ENCODE assay signal across 11 cellular contexts in the genomic region with DNA sequence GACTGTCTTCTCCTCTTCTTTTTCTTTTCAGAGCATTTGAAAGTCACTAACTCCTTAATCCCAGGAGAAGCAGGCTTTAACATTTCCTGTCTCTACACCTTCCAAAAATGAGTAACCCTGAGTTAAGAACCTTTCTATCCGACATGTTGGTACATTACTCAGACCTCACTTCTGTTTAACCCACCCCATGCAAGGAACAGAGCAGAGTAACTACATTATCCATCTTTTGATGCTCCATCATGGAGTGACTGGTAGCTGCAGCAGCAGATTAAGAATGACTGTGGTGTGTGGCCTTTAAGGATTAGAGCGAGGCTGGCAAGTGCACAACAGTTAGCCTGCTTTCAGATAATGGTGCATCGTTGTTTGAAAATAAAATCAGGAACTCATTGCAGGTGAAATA. TPM values are rescaled to one million over a fixed set of nuclear protein-coding genes. Genes with fewer than 3 reads are reported as not detected.
A peak's percentile ranks its signal among the peaks of the same experiment; 100 is the strongest.
DNase-seq lines count a peak whose midpoint lies in the region; ATAC-seq and TF ChIP-seq lines count a peak whose summit lies in the region.
"Had no signal": no experiment of that assay in that cellular context is flagged by ENCODE, and none has a peak within 500 bp of the region (broad histone marks: within the 10 kb centered on the region; RNA-seq: fewer than 3 reads in every experiment).

No MANE protein-coding gene starts in this region.

- 74 to 95% methylated on average over 3 of the region's 3 CpGs for WGBS in mesodermal cell (ENCODE audit: insufficient coverage in 2 of 2), 2 experiments

- H3K27ac Mint-ChIP-seq in natural killer cell = peak overlapping the region; percentile 41 to 98
- peak overlapping the region in 1 of 2 donors; percentile 20 for H3K27ac Mint-ChIP-seq in natural killer cell treated with Interleukin-12 subunit alpha and Interleukin-12 subunit beta and Interleukin-15 and Interleukin-18, amount 100 ng/mL, for 72 hours
- H3K27ac Mint-ChIP-seq in activated T-helper 2 cell treated with anti-CD3 and anti-CD28 coated beads, Interferon-gamma antibody, Interleukin-2, Interleukin-4, amounts not matched to agents 10 μg/mL and 5 μg/mL and 100 μg/mL, durations not matched to agents 14 hours and 24 hours and 36 hours = no peak overlapping the region

- H3K4me1 Mint-ChIP-seq in natural killer cell = peaks cover 32 to 52% of the 10 kb centered on the region in 2 donors
- H3K4me1 Mint-ChIP-seq in natural killer cell treated with Interleukin-12 subunit alpha and Interleukin-12 subunit beta and Interleukin-15 and Interleukin-18, amount 100 ng/mL, for 72 hours (ENCODE audit: low read depth in 2 of 2) = peaks cover 35 to 36% of the 10 kb centered on the region in 2 donors
- peaks cover 54% of the 10 kb centered on the region for H3K4me1 Mint-ChIP-seq in activated T-helper 2 cell treated with anti-CD3 and anti-CD28 coated beads, Interferon-gamma antibody, Interleukin-2, Interleukin-4, amounts not matched to agents 10 μg/mL and 5 μg/mL and 100 μg/mL, durations not matched to agents 14 hours and 24 hours and 36 hours (ENCODE audit: low read depth)

- TF ChIP-seq CTCF in natural killer cell (IDR thresholded peaks at IDR 0.05) = no peak
- no peak for TF ChIP-seq CTCF in breast epithelium (IDR thresholded peaks at IDR 0.05)
- TF ChIP-seq CTCF in vagina (IDR thresholded peaks at IDR 0.05) = no peak

- intact Hi-C loops in natural killer cell (cut with micrococcal nuclease) (no loop called here), breast epithelium (cut with DNase I; ENCODE audit: low total_unique reads) (loop anchor here (10.0 kb wide), 1 partner anchor 119 kb away; a partner anchor contains a TSS), vagina (cut with DNase I) (loop anchor here (2.0 to 10.0 kb wide), 4 partner anchors 59 to 431 kb away; a partner anchor contains a TSS)
- intact Hi-C loops in activated T-helper 2 cell treated with anti-CD3 and anti-CD28 coated beads, Interferon-gamma antibody, Interleukin-2, Interleukin-4, amounts not matched to agents 10 μg/mL and 5 μg/mL and 100 μg/mL, durations not matched to agents 14 hours and 24 hours and 36 hours (cut with micrococcal nuclease) = loop anchor here (2.0 kb wide), 1 partner anchor 71 kb away; no protein-coding TSS in a partner anchor

- H3K27me3 Mint-ChIP-seq in natural killer cell (ENCODE audit: low read depth in 2 of 2) = no peaks in the 10 kb centered on the region
- no peaks in the 10 kb centered on the region for H3K27me3 Mint-ChIP-seq in natural killer cell treated with Interleukin-12 subunit alpha and Interleukin-12 subunit beta and Interleukin-15 and Interleukin-18, amount 100 ng/mL, for 72 hours
- H3K27me3 Mint-ChIP-seq in activated T-helper 2 cell treated with anti-CD3 and anti-CD28 coated beads, Interferon-gamma antibody, Interleukin-2, Interleukin-4, amounts not matched to agents 10 μg/mL and 5 μg/mL and 100 μg/mL, durations not matched to agents 14 hours and 24 hours and 36 hours (ENCODE audit: low read depth) = no peaks in the 10 kb centered on the region

- no peaks in the 10 kb centered on the region for H3K9me3 Mint-ChIP-seq in natural killer cell
- no peaks in the 10 kb centered on the region for H3K9me3 Mint-ChIP-seq in natural killer cell treated with Interleukin-12 subunit alpha and Interleukin-12 subunit beta and Interleukin-15 and Interleukin-18, amount 100 ng/mL, for 72 hours
- H3K9me3 Mint-ChIP-seq in activated T-helper 2 cell treated with anti-CD3 and anti-CD28 coated beads, Interferon-gamma antibody, Interleukin-2, Interleukin-4, amounts not matched to agents 10 μg/mL and 5 μg/mL and 100 μg/mL, durations not matched to agents 14 hours and 24 hours and 36 hours = no peaks in the 10 kb centered on the region

- H3K27me3 ChIP-seq in breast epithelium (no peaks in the 10 kb centered on the region), vagina (no peaks in the 10 kb centered on the region)

- H3K9me3 ChIP-seq in breast epithelium (no peaks in the 10 kb centered on the region), mesodermal cell (ENCODE audit: control insufficient read depth, low read length) (no peaks in the 10 kb centered on the region), vagina (no peaks in the 10 kb centered on the region)

- H3K4me1 ChIP-seq in breast epithelium (peaks cover 15 to 25% of the 10 kb centered on the region in 2 donors), mesodermal cell (ENCODE audit: control insufficient read depth, insufficient read depth, low read length, poor library complexity, severe bottlenecking) (peaks cover 23% of the 10 kb centered on the region), vagina (peaks cover 68% of the 10 kb centered on the region)

- ATAC-seq in natural killer cell = no peak
- no peak for ATAC-seq in natural killer cell treated with Interleukin-12 subunit alpha and Interleukin-12 subunit beta and Interleukin-15 and Interleukin-18, amount 100 ng/mL, for 72 hours

- H3K4me3 ChIP-seq in breast epithelium (peak overlapping the region; percentile 19 to 76 (median 60)), mesodermal cell (ENCODE audit: extremely low read depth, insufficient read depth, low read length, poor library complexity, severe bottlenecking) (no peak overlapping the region), vagina (peak overlapping the region; percentile 62 to 66)

- H3K27ac ChIP-seq in breast epithelium (peak overlapping the region; percentile 97 to 99), mesodermal cell (ENCODE audit: low read depth, low read length, severe bottlenecking) (peak overlapping the region; percentile 52), vagina (peak overlapping the region; percentile 95)

- DNase-seq in natural killer cell (no peak), breast epithelium (ENCODE audit: low spot score in 2 of 2) (no peak), vagina (ENCODE audit: extremely low spot score in 2 of 2) (no peak), GDM1 (lab: John Stamatoyannopoulos, UW) (no peak)
- DNase-seq in natural killer cell treated with Interleukin-12 subunit alpha and Interleukin-12 subunit beta and Interleukin-15 and Interleukin-18, amount 100 ng/mL, for 72 hours (ENCODE audit: low spot score) = no peak
- DNase-seq in activated T-helper 2 cell treated with anti-CD3 and anti-CD28 coated beads, Interferon-gamma antibody, Interleukin-2, Interleukin-4, amounts not matched to agents 10 μg/mL and 5 μg/mL and 100 μg/mL, durations not matched to agents 14 hours and 24 hours and 36 hours (ENCODE audit: low spot score) = no peak
- no peak for DNase-seq in central memory CD4-positive, alpha-beta T cell
- DNase-seq: activated CD4-positive, alpha-beta T cell treated with anti-CD3 and anti-CD28 coated beads, Interleukin-2, amount 50 U/mL, for 48 hours; DMS 273 treated with DMSO at 0.1 percent for 48 hours; MV-4-11 had no signal

- no peak overlapping the region for H3K4me3 Mint-ChIP-seq in natural killer cell
- no peak overlapping the region for H3K4me3 Mint-ChIP-seq in natural killer cell treated with Interleukin-12 subunit alpha and Interleukin-12 subunit beta and Interleukin-15 and Interleukin-18, amount 100 ng/mL, for 72 hours
- H3K4me3 Mint-ChIP-seq in activated T-helper 2 cell treated with anti-CD3 and anti-CD28 coated beads, Interferon-gamma antibody, Interleukin-2, Interleukin-4, amounts not matched to agents 10 μg/mL and 5 μg/mL and 100 μg/mL, durations not matched to agents 14 hours and 24 hours and 36 hours (ENCODE audit: low read depth) = no peak overlapping the region

- TF ChIP-seq POLR2A in breast epithelium (IDR thresholded peaks at IDR 0.05) (no peak), vagina (IDR thresholded peaks at IDR 0.05) (no peak)

- no peaks in the 10 kb centered on the region for H3K36me3 ChIP-seq in breast epithelium
- H3K36me3 ChIP-seq in mesodermal cell (ENCODE audit: control insufficient read depth, insufficient read depth, low read length) = no peaks in the 10 kb centered on the region
- H3K36me3 ChIP-seq in vagina = no peaks in the 10 kb centered on the region

- no peaks in the 10 kb centered on the region for H3K36me3 Mint-ChIP-seq in natural killer cell
- no peaks in the 10 kb centered on the region for H3K36me3 Mint-ChIP-seq in natural killer cell treated with Interleukin-12 subunit alpha and Interleukin-12 subunit beta and Interleukin-15 and Interleukin-18, amount 100 ng/mL, for 72 hours
- peaks cover 11% of the 10 kb centered on the region for H3K36me3 Mint-ChIP-seq in activated T-helper 2 cell treated with anti-CD3 and anti-CD28 coated beads, Interferon-gamma antibody, Interleukin-2, Interleukin-4, amounts not matched to agents 10 μg/mL and 5 μg/mL and 100 μg/mL, durations not matched to agents 14 hours and 24 hours and 36 hours (ENCODE audit: low read depth)

RNA-seq across cellular contexts. Expression of a gene that starts 2.0 kb away (rescaled TPM):
- total RNA-seq in natural killer cell (10 to 100 TPM in 1 of 3 donors, 1 to 10 TPM in 2; 9.8 to 14.7 (median 9.9) TPM), breast epithelium (10 to 100 TPM; 28.2 to 42.9 (median 41.6) TPM), vagina (35.1 TPM)
- total RNA-seq in natural killer cell treated with Interleukin-12 subunit alpha and Interleukin-12 subunit beta and Interleukin-15 and Interleukin-18, amount 100 ng/mL, for 72 hours = 10 to 100 TPM; 20.8 to 24.9 TPM
- polyA plus RNA-seq in mesodermal cell (2013, experiment 1 of 2) = 10.9 TPM
- polyA plus RNA-seq in mesodermal cell (2013, experiment 2 of 2) = 8.2 TPM
- 20.9 and 22.5 TPM in 2 replicates for total RNA-seq in activated T-helper 2 cell treated with anti-CD3 and anti-CD28 coated beads, Interferon-gamma antibody, Interleukin-2, Interleukin-4, amounts not matched to agents 10 μg/mL and 5 μg/mL and 100 μg/mL, durations not matched to agents 14 hours and 24 hours and 36 hours
